9 cellular contexts compared by ENCODE assay signal in genomic region chr9:13139641-13140171, GRCh38.
DNase-seq lines count a peak whose midpoint lies in the region; ATAC-seq and TF ChIP-seq lines count a peak whose summit lies in the region.
"Had no signal": no experiment of that assay in that cellular context is flagged by ENCODE, and none has a peak within 500 bp of the region (broad histone marks: within the 10 kb centered on the region; RNA-seq: fewer than 3 reads in every experiment).

No MANE protein-coding gene starts in this region.

- TF ChIP-seq EP300 in esophagus muscularis mucosa (IDR thresholded peaks at IDR 0.05), result no peak

- peaks cover 15 to 47% (median 38%) of the 10 kb centered on the region in 4 donors for H3K36me3 ChIP-seq in esophagus muscularis mucosa

- H3K4me3 ChIP-seq in esophagus muscularis mucosa, result no peak overlapping the region

- H3K9me3 Mint-ChIP-seq in HFFc6, result no peaks in the 10 kb centered on the region

- no peak overlapping the region for H3K27ac ChIP-seq in esophagus muscularis mucosa (replicated peaks in 1 of 4)

- H3K4me3 Mint-ChIP-seq in HFFc6, result peak overlapping the region; percentile 78
- H3K4me3 Mint-ChIP-seq: memory B cell had no signal

- no peak for TF ChIP-seq POLR2A in esophagus muscularis mucosa (IDR thresholded peaks at IDR 0.05; ENCODE audit: low read depth)

- DNase-seq in HFFc6 (peak; percentile 85), amygdala (lab: John Stamatoyannopoulos, UW) (peak in 33 of 56 donors; percentile 2 to 71 (median 20)), iPS DF 4.7 (ENCODE audit: extremely low read depth, low spot score) (peak; percentile 16), stromal cell of bone marrow (ENCODE audit: low read depth) (peak; percentile 62), esophagus muscularis mucosa (ENCODE audit: extremely low spot score) (no peak), NAMALWA (ENCODE audit: low spot score) (no peak)
- no peak for DNase-seq in activated naive CD4-positive, alpha-beta T cell treated with anti-CD3 and anti-CD28 coated beads, Interleukin-2, amount 50 U/mL, for 16 hours

- peaks cover 20% of the 10 kb centered on the region for H3K36me3 Mint-ChIP-seq in HFFc6 (ENCODE audit: low read depth)
- H3K36me3 Mint-ChIP-seq: memory B cell had no signal

- peak overlapping the region; percentile 88 for H3K27ac Mint-ChIP-seq in HFFc6
- H3K27ac Mint-ChIP-seq: memory B cell had no signal

- H3K27me3 Mint-ChIP-seq in HFFc6 (ENCODE audit: insufficient read depth), result no peaks in the 10 kb centered on the region
- H3K27me3 Mint-ChIP-seq: memory B cell had no signal

- WGBS in esophagus muscularis mucosa, result 45% methylated on average over 2 of the region's 2 CpGs

- no peaks in the 10 kb centered on the region for H3K9me3 ChIP-seq in esophagus muscularis mucosa

- no peak for ATAC-seq in HG03045 (IDR thresholded peaks at IDR 0.05; ENCODE audit: unreplicated experiment)

- TF ChIP-seq CTCF in HFFc6 (IDR thresholded peaks at IDR 0.05) (no peak), esophagus muscularis mucosa (IDR thresholded peaks at IDR 0.05) (no peak)

- peaks cover 33% of the 10 kb centered on the region for H3K4me1 Mint-ChIP-seq in HFFc6 (ENCODE audit: low read depth)
- H3K4me1 Mint-ChIP-seq: memory B cell had no signal

- H3K27me3 ChIP-seq in esophagus muscularis mucosa, result no peaks in the 10 kb centered on the region

- H3K4me1 ChIP-seq in esophagus muscularis mucosa, result peaks cover 6 to 17% (median 12%) of the 10 kb centered on the region in 4 donors

- intact Hi-C loops in esophagus muscularis mucosa (cut with DNase I), result no loop called here

Comparison
In these comparisons a context has a peak if more than half of its experiments do, and no peak if none do; other contexts are left out.
1. DNase-seq: peak in HFFc6 (single experiment), amygdala (33 of 56), iPS DF 4.7 (single experiment) and stromal cell of bone marrow (single experiment); none in activated naive CD4-positive, alpha-beta T cell treated with anti-CD3 and anti-CD28 coated beads, Interleukin-2, amount 50 U/mL, for 16 hours (single experiment), esophagus muscularis mucosa (single experiment) and NAMALWA (single experiment).